ENCODE assay signal across 8 cellular contexts in the genomic region with DNA sequence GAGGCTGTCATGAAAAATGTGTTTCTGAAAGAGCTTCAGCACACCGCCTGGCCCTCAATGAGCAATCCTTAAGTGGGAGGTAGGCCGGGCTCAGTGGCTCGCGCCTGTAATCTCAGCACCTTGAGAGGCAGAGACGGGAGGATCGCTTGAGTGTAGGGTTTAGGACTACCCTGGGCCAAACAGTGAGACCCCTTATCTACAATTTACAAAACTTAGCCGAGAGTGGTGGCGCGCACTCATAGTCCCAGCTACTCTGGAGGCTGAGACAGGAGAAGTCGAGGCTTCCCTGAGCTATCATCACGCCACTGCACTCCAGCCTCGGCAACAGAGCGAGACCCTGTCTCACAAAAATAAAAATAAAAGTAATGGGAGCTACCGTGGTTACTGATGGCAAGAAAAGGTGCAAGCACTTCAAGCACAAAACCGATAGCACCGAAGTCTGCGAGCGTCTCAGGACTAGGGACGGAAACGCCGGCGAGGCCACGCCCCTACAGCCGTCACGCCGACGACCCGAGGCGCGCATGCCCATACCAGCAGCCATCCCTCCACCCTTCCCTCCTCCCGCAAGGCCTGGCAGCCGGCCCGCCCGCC. TPM values are rescaled to one million over a fixed set of nuclear protein-coding genes. Genes with fewer than 3 reads are reported as not detected.
DNase-seq lines count a peak whose midpoint lies in the region; ATAC-seq and TF ChIP-seq lines count a peak whose summit lies in the region.

No MANE protein-coding gene starts in this region.

- peaks cover 1% of the 10 kb centered on the region for H3K27me3 Mint-ChIP-seq in endodermal cell (ENCODE audit: insufficient read depth)

- H3K27ac Mint-ChIP-seq in endodermal cell = peak overlapping the region; percentile 98

- peak overlapping the region; percentile 95 for H3K4me3 Mint-ChIP-seq in endodermal cell

- peaks cover 5% of the 10 kb centered on the region for H3K9me3 Mint-ChIP-seq in endodermal cell

- H3K4me1 Mint-ChIP-seq in endodermal cell = peaks cover 7% of the 10 kb centered on the region

- H3K27ac ChIP-seq in HL-60 (replicated peaks) (peak overlapping the region; percentile 99), endodermal cell (ENCODE audit: low read depth, low read length) (no peak overlapping the region), mesodermal cell (ENCODE audit: low read depth, low read length, severe bottlenecking) (peak overlapping the region; percentile 17)

- H3K27me3 ChIP-seq in HL-60 (ENCODE audit: insufficient read depth, poor library complexity, severe bottlenecking) (no peaks in the 10 kb centered on the region), endodermal cell (ENCODE audit: control insufficient read depth, insufficient read depth, low read length, poor library complexity, severe bottlenecking) (no peaks in the 10 kb centered on the region)

- WGBS in endodermal cell (ENCODE audit: insufficient coverage in 1 of 2, insufficient read length in 1 of 2), 2 experiments = 0 to 1% methylated on average over 2 to 32 of the region's 34 CpGs
- WGBS in mesodermal cell (ENCODE audit: insufficient coverage in 2 of 2), 2 experiments = 0 to 1% methylated on average over 11 to 12 of the region's 34 CpGs

- H3K36me3 Mint-ChIP-seq in endodermal cell (ENCODE audit: low read depth) = peaks cover 20% of the 10 kb centered on the region

- no peaks in the 10 kb centered on the region for H3K9me3 ChIP-seq in endodermal cell (ENCODE audit: control insufficient read depth, low read length)
- H3K9me3 ChIP-seq in mesodermal cell (ENCODE audit: control insufficient read depth, low read length) = no peaks in the 10 kb centered on the region

- H3K4me1 ChIP-seq in endodermal cell (ENCODE audit: control insufficient read depth, insufficient read depth, low read length) (no peaks in the 10 kb centered on the region), mesodermal cell (ENCODE audit: control insufficient read depth, insufficient read depth, low read length, poor library complexity, severe bottlenecking) (no peaks in the 10 kb centered on the region)

- peaks cover 30% of the 10 kb centered on the region for H3K36me3 ChIP-seq in endodermal cell (ENCODE audit: control insufficient read depth, insufficient read depth, low read length)
- peaks cover 33% of the 10 kb centered on the region for H3K36me3 ChIP-seq in mesodermal cell (ENCODE audit: control insufficient read depth, insufficient read depth, low read length)

- H3K4me3 ChIP-seq in HL-60 (replicated peaks; ENCODE audit: insufficient read depth, low read length) (peak overlapping the region; percentile 99), endodermal cell (ENCODE audit: low read length) (peak overlapping the region; percentile 87), mesodermal cell (ENCODE audit: extremely low read depth, insufficient read depth, low read length, poor library complexity, severe bottlenecking) (peak overlapping the region; percentile 69)

- TF ChIP-seq CTCF in HL-60 (IDR thresholded peaks at IDR 0.05; ENCODE audit: insufficient read depth, low read length) (no peak), endodermal cell (conservative IDR thresholded peaks at IDR 0.05) (no peak)

- H3K9ac ChIP-seq in endodermal cell (ENCODE audit: extremely low read depth, low read length, poor library complexity, severe bottlenecking) = peak overlapping the region; percentile 65

- DNase-seq in CMK (ENCODE audit: low read depth) (peak; percentile 68), HL-60 (ENCODE audit: low read depth in 1 of 2, low spot score in 1 of 2) (peak; percentile 67 to 85), NOMO-1 (lab: John Stamatoyannopoulos, UW; ENCODE audit: unreplicated experiment in 2 of 2) (peak; percentile 66 to 76), endodermal cell (peak; percentile 93)
- peak; percentile 59 for DNase-seq in activated CD8-positive, alpha-beta memory T cell treated with anti-CD3 and anti-CD28 coated beads, Interleukin-2, amount 50 U/mL, for 1 hour (ENCODE audit: extremely low read depth)
- peak; percentile 77 for DNase-seq in stimulated activated CD8-positive, alpha-beta memory T cell treated with anti-CD3 and anti-CD28 coated beads, Interleukin-15, amount 100 ng/mL, for 24 hours (ENCODE audit: low read depth)

- peak; percentile 49 for ATAC-seq in GM19468 (IDR thresholded peaks at IDR 0.05; ENCODE audit: extremely low read depth, unreplicated experiment)

RNA-seq across cellular contexts. Expression of a gene that starts 0.6 kb away (rescaled TPM):
- total RNA-seq in endodermal cell = 10 to 100 TPM; 42.3 to 55.8 TPM
- 42.4 TPM for polyA plus RNA-seq in endodermal cell (2013, experiment 1 of 2)
- 39.2 TPM for polyA plus RNA-seq in endodermal cell (2013, experiment 2 of 2)
- 28.7 TPM for polyA plus RNA-seq in mesodermal cell (2013, experiment 1 of 2)
- 29.8 TPM for polyA plus RNA-seq in mesodermal cell (2013, experiment 2 of 2)

RNA-seq across cellular contexts. Expression of a gene that starts 22.8 kb away (rescaled TPM):
- total RNA-seq in endodermal cell = 1 to 10 TPM; 1.6 to 1.8 TPM
- 2.1 TPM for polyA plus RNA-seq in endodermal cell (2013, experiment 1 of 2)
- polyA plus RNA-seq in endodermal cell (2013, experiment 2 of 2) = 0.95 TPM
- polyA plus RNA-seq in mesodermal cell (2013, experiment 1 of 2) = 1.5 TPM
- 1.4 TPM for polyA plus RNA-seq in mesodermal cell (2013, experiment 2 of 2)

RNA-seq across cellular contexts. Expression of a gene that starts 43.5 kb away (rescaled TPM):
- total RNA-seq in endodermal cell = 1 to 10 TPM in 1 of 2 donors, not detected in 1; 1.1 TPM
- polyA plus RNA-seq in endodermal cell (2013, experiment 1 of 2) = 0.11 TPM
- polyA plus RNA-seq in endodermal cell (2013, experiment 2 of 2) = not detected
- polyA plus RNA-seq in mesodermal cell (2013, experiment 1 of 2) = not detected
- polyA plus RNA-seq in mesodermal cell (2013, experiment 2 of 2) = not detected
